ENCODE assay signal across 9 cellular contexts in the genomic region with DNA sequence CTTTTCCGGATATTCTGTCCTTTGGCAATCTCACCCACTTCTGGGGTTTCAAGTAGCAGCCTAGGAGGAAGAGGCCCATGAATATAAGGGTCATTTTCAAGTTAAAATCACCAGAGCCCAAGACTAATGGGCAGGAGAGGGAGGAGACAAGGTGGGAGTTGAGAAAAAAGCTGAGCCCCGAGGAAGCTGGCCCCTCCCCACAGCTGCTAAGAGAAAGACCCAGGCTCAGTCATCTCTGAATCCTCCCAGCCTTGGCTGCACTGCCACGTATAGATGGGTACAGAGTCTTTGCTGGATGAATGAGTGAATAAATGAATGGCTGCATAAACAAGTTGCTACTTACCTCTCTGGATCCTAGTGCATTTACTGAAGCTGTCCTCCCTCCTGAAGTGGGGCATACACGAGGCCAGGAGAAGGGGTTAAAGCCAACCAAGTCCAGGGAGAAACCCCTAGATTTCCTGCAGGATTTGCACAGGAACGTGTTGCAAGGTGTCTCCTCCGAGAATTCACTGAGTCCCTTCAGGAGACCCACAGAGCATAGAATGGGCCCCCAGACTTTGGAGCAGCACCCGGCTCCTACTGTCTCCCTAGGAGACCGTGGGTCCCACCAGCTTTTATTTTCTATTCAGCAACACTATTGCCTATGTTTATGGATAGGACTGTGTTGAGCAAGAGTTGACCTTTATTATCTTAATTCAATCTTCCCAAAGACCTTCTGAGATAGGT.
A peak's percentile ranks its signal among the peaks of the same experiment; 100 is the strongest.
DNase-seq lines count a peak whose midpoint lies in the region; ATAC-seq lines count a peak whose summit lies in the region.
"Had no signal": no experiment of that assay in that cellular context is flagged by ENCODE, and none has a peak within 500 bp of the region (broad histone marks: within the 10 kb centered on the region; RNA-seq: fewer than 3 reads in every experiment).

No MANE protein-coding gene starts in this region.

- H3K27ac Mint-ChIP-seq in activated CD4-positive, alpha-beta T cell treated with anti-CD3 and anti-CD28 coated beads, Interleukin-2, amount 10 ng/mL, durations not matched to agents 7 days and 5 days = peak overlapping the region; percentile 79
- H3K27ac Mint-ChIP-seq in activated naive CD8-positive, alpha-beta T cell treated with anti-CD3 and anti-CD28 coated beads, Interleukin-2, amount 10 ng/mL, durations not matched to agents 7 days and 5 days = peak overlapping the region; percentile 60

- H3K4me3 Mint-ChIP-seq in activated CD4-positive, alpha-beta T cell treated with anti-CD3 and anti-CD28 coated beads, Interleukin-2, amount 10 ng/mL, durations not matched to agents 7 days and 5 days = no peak overlapping the region
- peak overlapping the region; percentile 48 for H3K4me3 Mint-ChIP-seq in activated naive CD8-positive, alpha-beta T cell treated with anti-CD3 and anti-CD28 coated beads, Interleukin-2, amount 10 ng/mL, durations not matched to agents 7 days and 5 days

- POLR2A ChIA-PET in activated CD4-positive, alpha-beta T cell treated with anti-CD3 and anti-CD28 coated beads, Interleukin-2, amount 10 ng/mL, durations not matched to agents 7 days and 5 days (lab: Charles Lee) = no interaction called here
- POLR2A ChIA-PET in activated naive CD8-positive, alpha-beta T cell treated with anti-CD3 and anti-CD28 coated beads, Interleukin-2, amount 10 ng/mL, durations not matched to agents 7 days and 5 days (lab: Charles Lee) = no interaction called here

- ATAC-seq in activated naive CD8-positive, alpha-beta T cell treated with anti-CD3 and anti-CD28 coated beads, Interleukin-2, amount 10 ng/mL, durations not matched to agents 7 days and 5 days (ENCODE audit: low read depth) = no peak
- ATAC-seq in left lobe of liver = peak; percentile 4

- H3K4me1 Mint-ChIP-seq in activated CD4-positive, alpha-beta T cell treated with anti-CD3 and anti-CD28 coated beads, Interleukin-2, amount 10 ng/mL, durations not matched to agents 7 days and 5 days = peaks cover 32% of the 10 kb centered on the region
- peaks cover 29% of the 10 kb centered on the region for H3K4me1 Mint-ChIP-seq in activated naive CD8-positive, alpha-beta T cell treated with anti-CD3 and anti-CD28 coated beads, Interleukin-2, amount 10 ng/mL, durations not matched to agents 7 days and 5 days

- H3K27ac ChIP-seq in temporal lobe (ENCODE audit: low read depth, low read length) = peak overlapping the region; percentile 19

- H3K27me3 Mint-ChIP-seq in activated CD4-positive, alpha-beta T cell treated with anti-CD3 and anti-CD28 coated beads, Interleukin-2, amount 10 ng/mL, durations not matched to agents 7 days and 5 days = peaks cover 6% of the 10 kb centered on the region
- peaks cover 9% of the 10 kb centered on the region for H3K27me3 Mint-ChIP-seq in activated naive CD8-positive, alpha-beta T cell treated with anti-CD3 and anti-CD28 coated beads, Interleukin-2, amount 10 ng/mL, durations not matched to agents 7 days and 5 days

- H3K36me3 Mint-ChIP-seq in activated CD4-positive, alpha-beta T cell treated with anti-CD3 and anti-CD28 coated beads, Interleukin-2, amount 10 ng/mL, durations not matched to agents 7 days and 5 days (ENCODE audit: low read depth) = peaks cover 2% of the 10 kb centered on the region
- H3K36me3 Mint-ChIP-seq in activated naive CD8-positive, alpha-beta T cell treated with anti-CD3 and anti-CD28 coated beads, Interleukin-2, amount 10 ng/mL, durations not matched to agents 7 days and 5 days = peaks cover 6% of the 10 kb centered on the region

- no peak for DNase-seq in activated CD4-positive, alpha-beta T cell treated with anti-CD3 and anti-CD28 coated beads, Interleukin-2, amount 10 ng/mL, durations not matched to agents 7 days and 5 days
- DNase-seq in activated CD4-positive, alpha-beta T cell treated with anti-CD3 and anti-CD28 coated beads, Interleukin-2, amount 50 U/mL, for 48 hours = no peak
- no peak for DNase-seq in activated naive CD8-positive, alpha-beta T cell treated with anti-CD3 and anti-CD28 coated beads, Interleukin-2, amount 10 ng/mL, durations not matched to agents 7 days and 5 days
- DNase-seq in left lobe of liver (ENCODE audit: low spot score) (no peak), NCI-H82 treated with DMSO at 0.1 percent for 48 hours (lab: John Stamatoyannopoulos, UW; ENCODE audit: unreplicated experiment) (no peak), hepatic stellate cell (ENCODE audit: low spot score) (no peak), D341Med (ENCODE audit: low spot score) (no peak)
- DNase-seq: stimulated activated CD4-positive, alpha-beta T cell treated with anti-CD3 and anti-CD28 coated beads, Interleukin-4, amount 100 ng/mL, for 24 hours had no signal

- peaks cover 20% of the 10 kb centered on the region for H3K9me3 Mint-ChIP-seq in activated CD4-positive, alpha-beta T cell treated with anti-CD3 and anti-CD28 coated beads, Interleukin-2, amount 10 ng/mL, durations not matched to agents 7 days and 5 days
- H3K9me3 Mint-ChIP-seq in activated naive CD8-positive, alpha-beta T cell treated with anti-CD3 and anti-CD28 coated beads, Interleukin-2, amount 10 ng/mL, durations not matched to agents 7 days and 5 days = peaks cover 9% of the 10 kb centered on the region

- CTCF ChIA-PET in activated CD4-positive, alpha-beta T cell treated with anti-CD3 and anti-CD28 coated beads, Interleukin-2, amount 10 ng/mL, durations not matched to agents 7 days and 5 days (lab: Charles Lee) = interaction anchor here (0.6 to 2.2 kb wide), 6 partner anchors 8 to 440 kb away, joined by 3 to 8 read pairs (median 4); partner anchors contain the start of gene MINDY2
